In the genomic region with DNA sequence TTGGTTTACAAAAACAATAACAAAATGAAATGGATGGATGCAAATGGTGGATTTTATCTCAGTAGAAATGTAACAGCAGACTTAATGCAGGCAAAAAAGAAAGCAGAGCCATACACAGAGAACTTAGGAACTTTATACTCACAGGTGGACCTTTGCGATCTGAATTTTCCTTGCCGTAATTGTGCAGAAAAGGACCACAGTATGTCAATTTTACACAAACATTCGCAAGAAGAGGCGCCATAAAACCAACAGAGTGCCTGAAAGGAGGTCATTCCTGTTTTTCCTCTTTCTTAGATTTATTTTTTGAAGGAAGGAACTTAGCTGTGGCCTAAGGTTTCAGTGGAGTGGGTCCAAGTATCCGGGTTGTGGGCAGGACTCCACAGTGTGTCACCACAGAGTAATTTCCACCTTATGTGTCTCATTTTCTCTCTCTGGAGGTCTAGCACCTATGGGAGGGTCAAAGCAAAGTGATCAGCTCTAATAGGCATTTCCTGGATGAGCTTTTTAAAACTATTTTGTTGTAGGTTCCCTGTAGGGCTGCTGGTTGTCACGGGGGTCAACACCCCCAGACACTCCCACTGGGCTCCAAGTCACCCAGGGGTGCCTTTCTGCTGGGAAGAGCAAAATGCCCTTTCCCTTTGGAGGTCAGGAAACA, we compare ENCODE assay signal across 8 cellular contexts. TPM values are rescaled to one million over a fixed set of nuclear protein-coding genes. Genes with fewer than 3 reads are reported as not detected.
DNase-seq lines count a peak whose midpoint lies in the region; ATAC-seq, FAIRE-seq and TF ChIP-seq lines count a peak whose summit lies in the region.

No MANE protein-coding gene starts in this region.

- no peak for TF ChIP-seq CTCF in Panc1 (IDR thresholded peaks at IDR 0.05)
- no peak for TF ChIP-seq CTCF in neural progenitor cell (IDR thresholded peaks at IDR 0.05)
- no peak for TF ChIP-seq CTCF in D721Med (IDR thresholded peaks at IDR 0.05; ENCODE audit: insufficient read depth, missing control alignments)

- no peak overlapping the region for H2AFZ ChIP-seq in neural progenitor cell (replicated peaks)

- no TSS peak for BruUV-seq in Panc1 (replicated peaks; lab: Mats Ljungman, UMichigan)

- H3K4me1 Mint-ChIP-seq in neural progenitor cell: peaks cover 23% of the 10 kb centered on the region

- CTCF ChIA-PET in Panc1 (lab: Charles Lee): no interaction called here

- intact Hi-C loops in Panc1 (cut with micrococcal nuclease; ENCODE audit: unreplicated experiment): no loop called here

- no peaks in the 10 kb centered on the region for H3K36me3 ChIP-seq in Panc1 (ENCODE audit: control insufficient read depth, insufficient read depth, low read length)
- H3K36me3 ChIP-seq in ectodermal cell (ENCODE audit: control insufficient read depth, insufficient read depth, low read length): no peaks in the 10 kb centered on the region
- H3K36me3 ChIP-seq in neural progenitor cell: no peaks in the 10 kb centered on the region

- H3K27me3 ChIP-seq in Panc1 (ENCODE audit: control insufficient read depth, insufficient read depth, low read length): no peaks in the 10 kb centered on the region
- H3K27me3 ChIP-seq in ectodermal cell (ENCODE audit: control insufficient read depth, insufficient read depth, low read length, poor library complexity, severe bottlenecking): no peaks in the 10 kb centered on the region
- no peaks in the 10 kb centered on the region for H3K27me3 ChIP-seq in neural progenitor cell

- H3K27ac ChIP-seq in Panc1 (ENCODE audit: low read length) (peak overlapping the region; percentile 68), ectodermal cell (ENCODE audit: insufficient read depth, low read depth, low read length, poor library complexity, severe bottlenecking) (peak overlapping the region; percentile 36), neural progenitor cell (no peak overlapping the region)

- in situ Hi-C loops in Panc1 (cut with HindIII; ENCODE audit: low pct_unique_long_range_greater_than_20kb, low sequenced_read_pairs): no loop called here

- H3K79me2 ChIP-seq in neural progenitor cell (ENCODE audit: low read depth): no peaks in the 10 kb centered on the region

- H3K9me3 Mint-ChIP-seq in neural progenitor cell: no peaks in the 10 kb centered on the region

- no peak for FAIRE-seq in D721Med (lab: Jason Lieb, UNC)

- H4K20me1 ChIP-seq in neural progenitor cell (ENCODE audit: low read depth): no peaks in the 10 kb centered on the region

- DNase-seq in GM03348 (ENCODE audit: low spot score) (peak; percentile 2), Panc1 (ENCODE audit: low read depth, low spot score) (no peak), neural progenitor cell (ENCODE audit: low spot score) (no peak), D721Med (ENCODE audit: insufficient read length, low spot score) (no peak)

- H3K4me1 ChIP-seq in Panc1 (ENCODE audit: control insufficient read depth, insufficient read depth, low read length) (peaks cover 11% of the 10 kb centered on the region), ectodermal cell (ENCODE audit: control insufficient read depth, insufficient read depth, low read length) (peaks cover 5% of the 10 kb centered on the region), neural progenitor cell (peaks cover 19% of the 10 kb centered on the region)

- H3K4me3 ChIP-seq in Panc1 (ENCODE audit: low read depth in 2 of 2, low read length in 2 of 2) (peak overlapping the region; percentile 25 to 51), ectodermal cell (ENCODE audit: insufficient read depth, low read depth, low read length) (peak overlapping the region; percentile 6), neural progenitor cell (no peak overlapping the region)

- H3F3A ChIP-seq in neural progenitor cell (ENCODE audit: low read depth): peaks cover 16% of the 10 kb centered on the region

- no peaks in the 10 kb centered on the region for H3K36me3 Mint-ChIP-seq in neural progenitor cell

- peak overlapping the region; percentile 66 for H3K4me2 ChIP-seq in neural progenitor cell

- 75 to 87% methylated on average over 6 of the region's 6 CpGs for WGBS in ectodermal cell, 2 experiments

- POLR2A ChIA-PET in Panc1 (lab: Charles Lee): no interaction called here

- peak overlapping the region; percentile 64 for H3K4me3 Mint-ChIP-seq in neural progenitor cell

- H3K27ac Mint-ChIP-seq in neural progenitor cell: peak overlapping the region; percentile 55

- ATAC-seq in Panc1 (no peak), GM21515 (IDR thresholded peaks at IDR 0.05; ENCODE audit: unreplicated experiment) (no peak), HG02759 (IDR thresholded peaks at IDR 0.05; ENCODE audit: unreplicated experiment) (no peak), GM18858 (IDR thresholded peaks at IDR 0.05; ENCODE audit: unreplicated experiment) (no peak)

- no peak overlapping the region for H3K9ac ChIP-seq in neural progenitor cell

- no peaks in the 10 kb centered on the region for H3K27me3 Mint-ChIP-seq in neural progenitor cell (ENCODE audit: insufficient read depth, low read depth)

- no peaks in the 10 kb centered on the region for H3K9me3 ChIP-seq in Panc1 (ENCODE audit: control insufficient read depth, insufficient read depth, low read depth, low read length)
- no peaks in the 10 kb centered on the region for H3K9me3 ChIP-seq in ectodermal cell (ENCODE audit: control insufficient read depth, low read length)
- H3K9me3 ChIP-seq in neural progenitor cell (ENCODE audit: low read depth): no peaks in the 10 kb centered on the region

RNA-seq across cellular contexts. Expression of a gene that starts 24.7 kb away (rescaled TPM):
- total RNA-seq in Panc1 (2021; ENCODE audit: unreplicated experiment) (36.5 TPM), neural progenitor cell (ENCODE audit: low replicate concordance) (16.0 and 17.3 TPM in 2 replicates)
- polyA plus RNA-seq in Panc1 (2012; ENCODE audit: insufficient read length): 24.7 TPM
- polyA plus RNA-seq in ectodermal cell (2013, experiment 1 of 4): 31.3 TPM
- 31.0 TPM for polyA plus RNA-seq in ectodermal cell (2013, experiment 2 of 4)
- polyA plus RNA-seq in ectodermal cell (2013, experiment 3 of 4): 29.0 TPM
- 32.6 TPM for polyA plus RNA-seq in ectodermal cell (2013, experiment 4 of 4)
